Comparison of ENCODE assay signal across 1 cellular context in the genomic region with DNA sequence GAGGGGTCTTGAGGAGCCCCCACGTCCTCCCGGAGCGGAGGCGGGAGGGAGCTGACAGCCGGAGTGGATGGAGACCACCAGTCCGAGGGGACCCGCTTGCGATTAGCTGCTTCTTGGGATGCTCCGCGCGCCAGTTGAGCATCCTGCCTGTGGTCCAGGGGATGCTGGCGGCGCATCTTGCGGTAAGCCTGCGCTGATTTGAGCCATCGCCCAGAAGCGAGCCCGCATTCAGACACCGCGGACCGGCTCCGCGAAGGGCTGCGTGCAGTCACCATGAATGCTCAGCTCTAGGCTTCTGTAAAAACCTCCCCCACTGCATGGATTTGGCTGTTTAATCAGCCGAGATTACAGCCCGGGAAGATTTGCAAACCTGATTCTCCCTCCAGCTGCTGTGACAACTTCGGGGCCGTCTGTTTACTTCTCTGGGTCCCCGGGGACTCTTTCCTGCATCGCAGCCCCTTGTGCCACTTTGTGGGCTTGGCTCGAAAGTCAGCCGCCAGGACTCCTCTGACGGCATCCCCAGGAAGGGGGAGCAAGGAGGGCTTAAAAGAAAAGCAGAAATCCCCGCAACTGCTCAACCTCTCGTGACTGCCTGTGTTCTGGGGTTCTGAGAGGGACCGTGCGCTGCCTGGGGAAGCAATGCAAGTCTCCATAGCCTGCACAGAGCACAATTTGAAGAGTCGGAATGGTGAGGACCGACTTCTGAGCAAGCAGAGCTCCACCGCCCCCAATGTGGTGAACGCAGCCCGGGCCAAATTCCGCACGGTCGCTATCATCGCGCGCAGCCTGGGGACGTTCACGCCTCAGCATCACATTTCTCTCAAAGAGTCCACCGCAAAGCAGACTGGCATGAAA.
TF ChIP-seq lines count a peak whose summit lies in the region.

No MANE protein-coding gene starts in this region.

TF ChIP-seq in HepG2, 621 proteins besides CTCF, POLR2A, EP300 and RAD21 (continued from another document):
- TF ChIP-seq ZBTB40 (IDR thresholded peaks at IDR 0.05) (no peak), ZBTB40 (CRISPR knock-in tag; IDR thresholded peaks at IDR 0.05) (no peak), GATAD1 (CRISPR knock-in tag; IDR thresholded peaks at IDR 0.05) (no peak), ZBTB1 (CRISPR knock-in tag; IDR thresholded peaks at IDR 0.05; ENCODE audit: borderline replicate concordance) (no peak), PPARG (CRISPR knock-in tag; conservative IDR thresholded peaks at IDR 0.05) (no peak), DNMT3B (CRISPR knock-in tag; conservative IDR thresholded peaks at IDR 0.05) (no peak), KDM4B (CRISPR knock-in tag; IDR thresholded peaks at IDR 0.05) (no peak), ESRRA (CRISPR knock-in tag; IDR thresholded peaks at IDR 0.05; ENCODE audit: low read depth) (no peak), HNRNPUL1 (IDR thresholded peaks at IDR 0.05; ENCODE audit: low read depth, low read length) (no peak), ZNF143 (CRISPR knock-in tag; IDR thresholded peaks at IDR 0.05) (no peak), ZNF543 (CRISPR knock-in tag; IDR thresholded peaks at IDR 0.05) (no peak), HNRNPLL (IDR thresholded peaks at IDR 0.05; ENCODE audit: low read depth, low read length, poor library complexity, severe bottlenecking) (no peak), THAP11 (CRISPR knock-in tag; IDR thresholded peaks at IDR 0.05) (no peak), KLF11 (CRISPR knock-in tag; IDR thresholded peaks at IDR 0.05) (no peak), SP4 (CRISPR knock-in tag; IDR thresholded peaks at IDR 0.05) (no peak)
